10 cellular contexts compared by ENCODE assay signal in the genomic region with DNA sequence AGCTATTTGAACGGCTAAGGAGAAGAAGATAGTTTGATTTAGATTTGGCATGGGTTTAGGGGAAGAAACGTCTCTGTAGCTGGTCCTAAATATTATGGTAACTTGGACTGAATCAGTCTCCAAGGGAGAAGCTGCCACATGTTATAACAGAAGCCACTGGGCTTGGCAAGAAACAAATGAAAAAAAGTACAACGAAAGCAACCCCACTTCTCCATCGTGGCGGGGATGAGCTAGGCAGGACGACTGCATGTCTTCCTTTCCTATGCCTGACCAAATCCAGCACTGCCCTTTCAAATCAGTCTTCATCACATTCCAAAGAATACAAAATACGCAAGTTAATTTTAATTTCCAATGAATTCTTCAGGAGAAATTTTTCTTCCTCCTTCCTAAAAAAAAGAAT.
DNase-seq lines count a peak whose midpoint lies in the region; ATAC-seq and TF ChIP-seq lines count a peak whose summit lies in the region.
"Had no signal": no experiment of that assay in that cellular context is flagged by ENCODE, and none has a peak within 500 bp of the region (broad histone marks: within the 10 kb centered on the region; RNA-seq: fewer than 3 reads in every experiment).

No MANE protein-coding gene starts in this region.

- no peak overlapping the region for H4K91ac ChIP-seq in H9 (ENCODE audit: insufficient read length, low read depth, low read length)

- TF ChIP-seq POLR2A in right lobe of liver (IDR thresholded peaks at IDR 0.05): no peak

- CTCF ChIA-PET in activated CD4-positive, alpha-beta T cell treated with anti-CD3 and anti-CD28 coated beads, Interleukin-2, amount 10 ng/mL, durations not matched to agents 7 days and 5 days (lab: Charles Lee): interaction anchor here (1.6 to 6.3 kb wide), 6 partner anchors 9 to 34 kb away, joined by 5 to 23 read pairs (median 8); no protein-coding TSS in a partner anchor

- no peak overlapping the region for H3K14ac ChIP-seq in H9 (ENCODE audit: insufficient read depth, low read length)

- no peak overlapping the region for H3K9ac ChIP-seq in H9 (ENCODE audit: extremely low read depth, insufficient read length, low read length)

- no peaks in the 10 kb centered on the region for H3K79me2 ChIP-seq in H9 (ENCODE audit: insufficient read depth, low read length)

- no peak overlapping the region for H2BK20ac ChIP-seq in H9 (ENCODE audit: low read depth, low read length, poor library complexity, severe bottlenecking)

- H3K4me1 ChIP-seq in right lobe of liver: peaks cover 0 to 12% (median 4%) of the 10 kb centered on the region in 4 donors
- no peaks in the 10 kb centered on the region for H3K4me1 ChIP-seq in thymus (ENCODE audit: control insufficient read depth, insufficient read depth, low read length)
- no peaks in the 10 kb centered on the region; the same call in 1 of the 2 replicates for H3K4me1 ChIP-seq in H9 (ENCODE audit: insufficient read depth, low read length)

- H2BK120ac ChIP-seq in H9 (ENCODE audit: low read depth, low read length, poor library complexity, severe bottlenecking): no peak overlapping the region

- H2AFZ ChIP-seq in H9 (ENCODE audit: low read length): no peak overlapping the region

- WGBS in right lobe of liver (ENCODE audit: insufficient coverage, low coverage, low lambda C conversion rate, missing lambda C conversion rate): 63% methylated on average over 7 of the region's 7 CpGs
- 90% methylated on average over 7 of the region's 7 CpGs for WGBS in thymus
- no CpG with 5 or more reads among the region's 7 CpGs for WGBS in H9 (ENCODE audit: extremely low coverage, insufficient read length, low lambda C conversion rate)

- TF ChIP-seq CTCF in right lobe of liver (IDR thresholded peaks at IDR 0.05): no peak
- no peak for TF ChIP-seq CTCF in H9 (conservative IDR thresholded peaks at IDR 0.05)

- POLR2A ChIA-PET in activated CD4-positive, alpha-beta T cell treated with anti-CD3 and anti-CD28 coated beads, Interleukin-2, amount 10 ng/mL, durations not matched to agents 7 days and 5 days (lab: Charles Lee): no interaction called here

- no peaks in the 10 kb centered on the region for H3K9me3 Mint-ChIP-seq in activated CD4-positive, alpha-beta T cell treated with anti-CD3 and anti-CD28 coated beads, Interleukin-2, amount 10 ng/mL, durations not matched to agents 7 days and 5 days
- no peaks in the 10 kb centered on the region for H3K9me3 Mint-ChIP-seq in activated naive CD4-positive, alpha-beta T cell treated with anti-CD3 and anti-CD28 coated beads, Interleukin-2, amount 50 U/mL, for 72 hours
- H3K9me3 Mint-ChIP-seq in H9: no peaks in the 10 kb centered on the region
- H3K9me3 Mint-ChIP-seq: endodermal cell had no signal

- peak overlapping the region; percentile 3 to 44 (median 12) for H3K27ac ChIP-seq in right lobe of liver
- peak overlapping the region; percentile 8 for H3K27ac ChIP-seq in thymus (ENCODE audit: low read depth)
- no peak overlapping the region for H3K27ac ChIP-seq in H9 (ENCODE audit: insufficient read length, low read depth, low read length)

- intact Hi-C loops in right lobe of liver (cut with DNase I): no loop called here

- no peak overlapping the region for H2AK5ac ChIP-seq in H9 (ENCODE audit: insufficient read length, low read length)

- H2BK5ac ChIP-seq in H9 (ENCODE audit: insufficient read length, low read length): no peak overlapping the region

- no peak overlapping the region for H2BK15ac ChIP-seq in H9 (ENCODE audit: low read depth, low read length)

- no peaks in the 10 kb centered on the region for H3K79me1 ChIP-seq in H9 (ENCODE audit: insufficient read depth, low read depth, low read length, poor library complexity, severe bottlenecking)

- peaks cover 57% of the 10 kb centered on the region for H3K36me3 Mint-ChIP-seq in activated CD4-positive, alpha-beta T cell treated with anti-CD3 and anti-CD28 coated beads, Interleukin-2, amount 10 ng/mL, durations not matched to agents 7 days and 5 days (ENCODE audit: low read depth)
- peaks cover 8 to 69% of the 10 kb centered on the region in 2 donors for H3K36me3 Mint-ChIP-seq in activated naive CD4-positive, alpha-beta T cell treated with anti-CD3 and anti-CD28 coated beads, Interleukin-2, amount 50 U/mL, for 72 hours
- H3K36me3 Mint-ChIP-seq in H9 (ENCODE audit: insufficient read depth in 1 of 3, low read depth in 3 of 3): no peaks in the 10 kb centered on the region

- H3K27ac Mint-ChIP-seq in activated CD4-positive, alpha-beta T cell treated with anti-CD3 and anti-CD28 coated beads, Interleukin-2, amount 10 ng/mL, durations not matched to agents 7 days and 5 days: peak overlapping the region; percentile 84
- H3K27ac Mint-ChIP-seq in activated naive CD4-positive, alpha-beta T cell treated with anti-CD3 and anti-CD28 coated beads, Interleukin-2, amount 50 U/mL, for 72 hours: peak overlapping the region; percentile 58 to 75
- peak overlapping the region in 1 of 3 experiments; percentile 68; a peak in 1 of 7 replicates for H3K27ac Mint-ChIP-seq in H9
- H3K27ac Mint-ChIP-seq: endodermal cell had no signal

- H3K23ac ChIP-seq in H9 (ENCODE audit: insufficient read length, low read depth, low read length): no peak overlapping the region

- H3K56ac ChIP-seq in H9 (ENCODE audit: insufficient read length, low read depth, low read length): no peak overlapping the region

- H3K4me1 Mint-ChIP-seq in activated CD4-positive, alpha-beta T cell treated with anti-CD3 and anti-CD28 coated beads, Interleukin-2, amount 10 ng/mL, durations not matched to agents 7 days and 5 days: peaks cover 77% of the 10 kb centered on the region
- H3K4me1 Mint-ChIP-seq in H9: peaks cover 6 to 12% of the 10 kb centered on the region in 2 experiments

- no peak overlapping the region for H4K8ac ChIP-seq in H9 (replicated peaks; ENCODE audit: insufficient read length, low read depth, low read length)

- no peak for DNase-seq in activated CD4-positive, alpha-beta T cell treated with anti-CD3 and anti-CD28 coated beads, Interleukin-2, amount 10 ng/mL, durations not matched to agents 7 days and 5 days
- DNase-seq in activated CD4-positive, alpha-beta T cell treated with anti-CD3 and anti-CD28 coated beads, Interleukin-2, amount 50 U/mL, for 4 hours: no peak
- DNase-seq in activated naive CD4-positive, alpha-beta T cell treated with anti-CD3 and anti-CD28 coated beads, Interleukin-2, amount 50 U/mL, for 72 hours (ENCODE audit: low spot score in 2 of 2): no peak
- no peak for DNase-seq in right lobe of liver
- no peak for DNase-seq in activated effector memory CD4-positive, alpha-beta T cell treated with Interleukin-2 at 50 U/mL for 16 hours
- DNase-seq in H9: no peak
- DNase-seq: endodermal cell, SW 1271 had no signal

- no peaks in the 10 kb centered on the region for H3K23me2 ChIP-seq in H9 (ENCODE audit: insufficient read length, low read depth, low read length, poor library complexity, severe bottlenecking)

- no peak for ATAC-seq in activated naive CD4-positive, alpha-beta T cell treated with anti-CD3 and anti-CD28 coated beads, Interleukin-2, amount 50 U/mL, for 72 hours
- ATAC-seq in right lobe of liver: no peak
- no peak for ATAC-seq in GM18502 (IDR thresholded peaks at IDR 0.05; ENCODE audit: poor library complexity, unreplicated experiment)

- H3K4me3 ChIP-seq in right lobe of liver: no peak overlapping the region
- H3K4me3 ChIP-seq in thymus (ENCODE audit: low read length): no peak overlapping the region

- peaks cover 0 to 6% (median 2%) of the 10 kb centered on the region in 4 donors for H3K36me3 ChIP-seq in right lobe of liver
- H3K36me3 ChIP-seq in thymus (ENCODE audit: control insufficient read depth, insufficient read depth): no peaks in the 10 kb centered on the region

- H3K27me3 ChIP-seq in right lobe of liver: no peaks in the 10 kb centered on the region
- H3K27me3 ChIP-seq in thymus (ENCODE audit: control insufficient read depth, insufficient read depth): no peaks in the 10 kb centered on the region
- H3K27me3 ChIP-seq in H9 (ENCODE audit: insufficient read depth, low read length): no peaks in the 10 kb centered on the region

- H3K4me2 ChIP-seq in H9 (ENCODE audit: insufficient read depth, insufficient read length, low read length): no peak overlapping the region

- H2BK12ac ChIP-seq in H9 (ENCODE audit: insufficient read length, low read depth, low read length): no peak overlapping the region

- no peak overlapping the region for H3K4ac ChIP-seq in H9 (ENCODE audit: low read depth, low read length)

- H3K27me3 Mint-ChIP-seq in activated CD4-positive, alpha-beta T cell treated with anti-CD3 and anti-CD28 coated beads, Interleukin-2, amount 10 ng/mL, durations not matched to agents 7 days and 5 days: no peaks in the 10 kb centered on the region
- no peaks in the 10 kb centered on the region; the same call in 1 of the 2 replicates for H3K27me3 Mint-ChIP-seq in H9 (ENCODE audit: low read depth)

- no peak overlapping the region for H3T11ph ChIP-seq in H9 (ENCODE audit: low read length)

- H3K9me3 ChIP-seq in right lobe of liver (no peaks in the 10 kb centered on the region), thymus (ENCODE audit: control insufficient read depth) (no peaks in the 10 kb centered on the region), H9 (ENCODE audit: control insufficient read depth, low read depth, low read length) (no peaks in the 10 kb centered on the region)

- no peak overlapping the region for H3K18ac ChIP-seq in H9 (ENCODE audit: insufficient read length, low read depth, low read length)

- H3K4me3 Mint-ChIP-seq in activated CD4-positive, alpha-beta T cell treated with anti-CD3 and anti-CD28 coated beads, Interleukin-2, amount 10 ng/mL, durations not matched to agents 7 days and 5 days: no peak overlapping the region
- H3K4me3 Mint-ChIP-seq in H9: no peak overlapping the region
- H3K4me3 Mint-ChIP-seq: endodermal cell had no signal

- H4K20me1 ChIP-seq in H9 (ENCODE audit: control insufficient read depth, insufficient read depth, insufficient read length): no peaks in the 10 kb centered on the region

- no peak overlapping the region for H4K5ac ChIP-seq in H9 (ENCODE audit: insufficient read length, low read depth, low read length)
